ENCODE assay signal across 11 cellular contexts in the genomic region with DNA sequence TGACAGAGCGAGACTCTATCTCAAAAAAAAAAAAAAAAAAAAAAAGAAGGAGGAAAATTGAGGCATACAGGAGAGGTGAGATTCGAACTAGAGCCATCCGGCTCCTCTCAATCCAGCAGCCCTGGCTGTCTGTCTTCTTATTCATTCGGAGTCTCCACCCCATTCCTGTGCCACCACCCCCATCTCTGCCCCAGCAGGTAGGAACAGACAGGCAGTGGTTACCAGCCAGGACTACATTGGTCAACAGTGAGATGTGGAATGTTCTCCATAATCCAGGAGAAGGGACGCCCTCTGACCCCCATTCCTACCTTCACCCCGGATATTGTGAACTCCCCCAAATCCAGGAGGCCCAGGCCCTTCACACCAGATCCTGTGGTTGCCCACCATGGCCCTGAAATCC. TPM values are rescaled to one million over a fixed set of nuclear protein-coding genes. Genes with fewer than 3 reads are reported as not detected.
DNase-seq lines count a peak whose midpoint lies in the region; ATAC-seq and TF ChIP-seq lines count a peak whose summit lies in the region.
"Had no signal": no experiment of that assay in that cellular context is flagged by ENCODE, and none has a peak within 500 bp of the region (broad histone marks: within the 10 kb centered on the region; RNA-seq: fewer than 3 reads in every experiment).

No MANE protein-coding gene starts in this region.

- H2AFZ ChIP-seq in Karpas-422 (ENCODE audit: low read length) = no peak overlapping the region

- no peaks in the 10 kb centered on the region for H4K20me1 ChIP-seq in Karpas-422 (ENCODE audit: insufficient read depth, low read depth, low read length)

- no peak for TF ChIP-seq POLR2A in gastrocnemius medialis (IDR thresholded peaks at IDR 0.05)

- peaks cover 90% of the 10 kb centered on the region for H3K4me1 ChIP-seq in Karpas-422 (ENCODE audit: low read length)
- H3K4me1 ChIP-seq in gastrocnemius medialis = no peaks in the 10 kb centered on the region

- H3K27ac ChIP-seq in Karpas-422 (ENCODE audit: low read length) = peak overlapping the region; percentile 100
- H3K27ac ChIP-seq in gastrocnemius medialis = peak overlapping the region; percentile 4 to 54 (median 24)

- DNase-seq in COLO668 (lab: John Stamatoyannopoulos, UW; ENCODE audit: unreplicated experiment) = peak; percentile 28
- no peak for DNase-seq in Karpas-422
- DNase-seq in epithelial cell of esophagus (ENCODE audit: low read depth) = peak; percentile 79
- no peak for DNase-seq in gastrocnemius medialis
- no peak for DNase-seq in UCSD-AML1 (lab: John Stamatoyannopoulos, UW; ENCODE audit: unreplicated experiment)
- DNase-seq in HUDEP-2 (lab: John Stamatoyannopoulos, UW; ENCODE audit: unreplicated experiment in 76 of 76) = no peak
- DNase-seq: activated CD8-positive, alpha-beta memory T cell treated with anti-CD3 and anti-CD28 coated beads, Interleukin-2, amount 10 ng/mL, durations not matched to agents 7 days and 5 days; activated naive CD8-positive, alpha-beta T cell treated with anti-CD3 and anti-CD28 coated beads, Interleukin-2, amount 10 ng/mL, durations not matched to agents 7 days and 5 days; substantia nigra had no signal

- H3K27me3 ChIP-seq in Karpas-422 (ENCODE audit: low read length) (no peaks in the 10 kb centered on the region), gastrocnemius medialis (no peaks in the 10 kb centered on the region)

- in situ Hi-C loops in gastrocnemius medialis (cut with MboI; ENCODE audit: low sequenced_read_pairs in 4 of 4) = loop anchor here in 2 of 4 donors (25.0 kb wide), 1 partner anchor 300 kb away; a partner anchor contains a TSS

- no peaks in the 10 kb centered on the region for H3K9me3 ChIP-seq in Karpas-422 (ENCODE audit: low read length)
- no peaks in the 10 kb centered on the region for H3K9me3 ChIP-seq in gastrocnemius medialis

- intact Hi-C loops in gastrocnemius medialis (cut with DNase I; ENCODE audit: low total_unique reads) = no loop called here

- no peaks in the 10 kb centered on the region for H3K36me3 ChIP-seq in Karpas-422 (ENCODE audit: insufficient read depth, low read length)
- H3K36me3 ChIP-seq in gastrocnemius medialis = no peaks in the 10 kb centered on the region

- no peak overlapping the region; the same call in 1 of the 2 replicates for H3K4me3 ChIP-seq in Karpas-422 (ENCODE audit: low read length)
- no peak overlapping the region for H3K4me3 ChIP-seq in epithelial cell of esophagus (ENCODE audit: low read length)
- no peak overlapping the region for H3K4me3 ChIP-seq in gastrocnemius medialis

- H3K9me2 ChIP-seq in Karpas-422 (replicated peaks; ENCODE audit: insufficient read depth, low read length) = no peaks in the 10 kb centered on the region

- ATAC-seq in gastrocnemius medialis (no peak), GM21737 (IDR thresholded peaks at IDR 0.05; ENCODE audit: unreplicated experiment) (no peak)
- ATAC-seq: activated CD8-positive, alpha-beta memory T cell treated with anti-CD3 and anti-CD28 coated beads, Interleukin-2, amount 10 ng/mL, durations not matched to agents 7 days and 5 days; HCT116 had no signal

- TF ChIP-seq CTCF in epithelial cell of esophagus (IDR thresholded peaks at IDR 0.05; ENCODE audit: insufficient read depth, low read depth, low read length, missing control alignments) (no peak), gastrocnemius medialis (IDR thresholded peaks at IDR 0.05 in 4 of 5, conservative IDR thresholded peaks at IDR 0.05 in 1 of 5) (no peak)

- no peaks in the 10 kb centered on the region for H3K79me2 ChIP-seq in Karpas-422 (ENCODE audit: low read length)

- H3K4me2 ChIP-seq in Karpas-422 (ENCODE audit: low read depth, low read length, poor library complexity, severe bottlenecking) = peak overlapping the region; percentile 99

- H3K9ac ChIP-seq in Karpas-422 (ENCODE audit: low read length) = peak overlapping the region; percentile 62

RNA-seq across cellular contexts. Expression of a gene that starts 6.6 kb away (rescaled TPM):
- 65.1 and 67.6 TPM in 2 replicates for total RNA-seq in Karpas-422 (2014; rRNA removed; shearing (Covaris generic); ENCODE audit: low replicate concordance)
- 1 to 10 TPM in 2 of 4 donors, under 1 TPM in 2; 0.56 to 2.2 (median 1.1) TPM for total RNA-seq in gastrocnemius medialis

RNA-seq across cellular contexts. Expression of a gene that starts 14.3 kb away (rescaled TPM):
- 78.6 and 136 TPM in 2 replicates for total RNA-seq in Karpas-422 (2014; rRNA removed; shearing (Covaris generic); ENCODE audit: low replicate concordance)
- 100 to 1,000 TPM in 1 of 4 donors, 10 to 100 TPM in 3; 68.3 to 112 (median 84.4) TPM for total RNA-seq in gastrocnemius medialis

RNA-seq across cellular contexts. Expression of a gene that starts 33.2 kb away (rescaled TPM):
- 1.8 and 5.1 TPM in 2 replicates for total RNA-seq in Karpas-422 (2014; rRNA removed; shearing (Covaris generic); ENCODE audit: low replicate concordance)
- 10 to 100 TPM in 1 of 4 donors, 1 to 10 TPM in 3; 5.0 to 10.5 (median 7.7) TPM for total RNA-seq in gastrocnemius medialis

RNA-seq across cellular contexts. Expression of a gene that starts 42.9 kb away (rescaled TPM):
- 94.9 and 145 TPM in 2 replicates for total RNA-seq in Karpas-422 (2014; rRNA removed; shearing (Covaris generic); ENCODE audit: low replicate concordance)
- 10 to 100 TPM; 11.5 to 43.0 (median 17.7) TPM for total RNA-seq in gastrocnemius medialis

RNA-seq across cellular contexts. Expression of a gene that starts 49.1 kb away (rescaled TPM):
- total RNA-seq in Karpas-422 (2014; rRNA removed; shearing (Covaris generic); ENCODE audit: low replicate concordance) = not detected in 2 replicates
- not detected for total RNA-seq in gastrocnemius medialis

Comparison
In these comparisons a context has a peak if more than half of its experiments do, and no peak if none do; other contexts are left out.
1. DNase-seq: peak in COLO668 (single experiment) and epithelial cell of esophagus (single experiment); none in Karpas-422 (single experiment), gastrocnemius medialis (0 of 2), UCSD-AML1 (single experiment) and HUDEP-2 (0 of 76).
2. RNA of a gene that starts 6.6 kb away (total RNA-seq): 65.1 to 67.6 TPM in Karpas-422; 0.56 to 2.2 TPM in gastrocnemius medialis; every median in the first group is over 10 times any median in the second.